In genomic region chr11:76617553-76618265, GRCh38 we compare ENCODE assay signal across 27 cellular contexts. TPM values are rescaled to one million over a fixed set of nuclear protein-coding genes. Genes with fewer than 3 reads are reported as not detected.
DNase-seq lines count a peak whose midpoint lies in the region; ATAC-seq and TF ChIP-seq lines count a peak whose summit lies in the region.
"Had no signal": no experiment of that assay in that cellular context is flagged by ENCODE, and none has a peak within 500 bp of the region (broad histone marks: within the 10 kb centered on the region; RNA-seq: fewer than 3 reads in every experiment).

No MANE protein-coding gene starts in this region.

- no peak overlapping the region for H3K4me3 Mint-ChIP-seq in activated T-cell treated with anti-CD3 and anti-CD28 coated beads, Interleukin-2, amount 50 U/mL, for 4 hours
- H3K4me3 Mint-ChIP-seq: activated CD4-positive, alpha-beta T cell treated with anti-CD3 and anti-CD28 coated beads, Interleukin-2, amount 10 ng/mL, durations not matched to agents 7 days and 5 days; activated naive CD4-positive, alpha-beta T cell treated with anti-CD3 and anti-CD28 coated beads for 36 hours; CD8-positive, alpha-beta T cell; naive B cell had no signal

- H3K9ac ChIP-seq in adipocyte (ENCODE audit: low read length) (peak overlapping the region; percentile 69), trophoblast cell (ENCODE audit: low read length) (no peak overlapping the region)
- H3K9ac ChIP-seq: parathyroid adenoma had no signal

- peaks cover 5% of the 10 kb centered on the region for H3K27me3 Mint-ChIP-seq in activated T-cell treated with anti-CD3 and anti-CD28 coated beads, Interleukin-2, amount 50 U/mL, for 4 hours (ENCODE audit: low read depth)

- H3K4me2 ChIP-seq in trophoblast cell (ENCODE audit: low read length) = no peak overlapping the region
- H3K4me2 ChIP-seq: A549, PC-9 had no signal

- TF ChIP-seq CTCF in AG04449 (IDR thresholded peaks at IDR 0.05; ENCODE audit: insufficient read depth, low read length, missing control alignments) = no peak
- TF ChIP-seq CTCF in fibroblast of pulmonary artery (IDR thresholded peaks at IDR 0.05; ENCODE audit: low read length, missing control alignments) = no peak
- TF ChIP-seq CTCF in RWPE1 (conservative IDR thresholded peaks at IDR 0.05; ENCODE audit: low read depth) = no peak

- H3K9me3 Mint-ChIP-seq in activated T-cell treated with anti-CD3 and anti-CD28 coated beads, Interleukin-2, amount 50 U/mL, for 4 hours = no peaks in the 10 kb centered on the region
- H3K9me3 Mint-ChIP-seq: activated CD4-positive, alpha-beta T cell treated with anti-CD3 and anti-CD28 coated beads, Interleukin-2, amount 10 ng/mL, durations not matched to agents 7 days and 5 days had no signal

- no peak for ATAC-seq in GM18511 (IDR thresholded peaks at IDR 0.05; ENCODE audit: unreplicated experiment)
- ATAC-seq in activated T-cell treated with anti-CD3 and anti-CD28 coated beads, Interleukin-2, amount 50 U/mL, for 4 hours = no peak
- ATAC-seq: A549; body of pancreas; CD8-positive, alpha-beta T cell; SK-N-SH treated with all-trans-retinoic acid at 6 μM for 48 hours had no signal

- H3K18ac ChIP-seq in trophoblast cell (ENCODE audit: low read length) = no peak overlapping the region

- no peak overlapping the region for H3K23ac ChIP-seq in trophoblast cell (ENCODE audit: low read length)

- no peak overlapping the region for H2AK5ac ChIP-seq in trophoblast cell (ENCODE audit: low read length)

- WGBS in trophoblast cell (ENCODE audit: extremely low coverage, insufficient coverage, insufficient read length) = no CpG with 5 or more reads among the region's 7 CpGs

- no peaks in the 10 kb centered on the region for H3K79me2 ChIP-seq in trophoblast cell (ENCODE audit: control insufficient read depth, insufficient read depth, low read length, poor library complexity)
- H3K79me2 ChIP-seq: parathyroid adenoma had no signal

- H3K14ac ChIP-seq in trophoblast cell (ENCODE audit: low read length) = no peak overlapping the region

- peaks cover 6% of the 10 kb centered on the region for H3K9me3 ChIP-seq in adipocyte (ENCODE audit: control insufficient read depth, low read length)
- peaks cover 8% of the 10 kb centered on the region for H3K9me3 ChIP-seq in trophoblast cell (ENCODE audit: insufficient read depth, low read depth, low read length)
- H3K9me3 ChIP-seq: A549, body of pancreas, esophagus squamous epithelium had no signal

- peaks cover 5% of the 10 kb centered on the region for H3K79me1 ChIP-seq in trophoblast cell (ENCODE audit: low read length)

- H3K36me3 Mint-ChIP-seq in activated T-cell treated with anti-CD3 and anti-CD28 coated beads, Interleukin-2, amount 50 U/mL, for 4 hours (ENCODE audit: insufficient read depth) = no peaks in the 10 kb centered on the region
- H3K36me3 Mint-ChIP-seq: CD8-positive, alpha-beta T cell had no signal

- H2BK5ac ChIP-seq in trophoblast cell (ENCODE audit: low read depth, low read length, poor library complexity) = no peak overlapping the region

- H4K91ac ChIP-seq in trophoblast cell (ENCODE audit: low read depth, low read length) = no peak overlapping the region

- H3K4me3 ChIP-seq in AG04449 (ENCODE audit: low read depth, low read length) (no peak overlapping the region), adipocyte (ENCODE audit: low read length) (peak overlapping the region; percentile 3), fibroblast of pulmonary artery (replicated peaks; ENCODE audit: low read depth, low read length) (no peak overlapping the region), trophoblast cell (ENCODE audit: low read depth, low read length) (no peak overlapping the region)
- H3K4me3 ChIP-seq: A549, body of pancreas, dorsolateral prefrontal cortex, esophagus squamous epithelium, left ventricle myocardium inferior, PC-9 had no signal

- no peaks in the 10 kb centered on the region for H3K4me1 Mint-ChIP-seq in activated T-cell treated with anti-CD3 and anti-CD28 coated beads, Interleukin-2, amount 50 U/mL, for 4 hours (ENCODE audit: low read depth)
- H3K4me1 Mint-ChIP-seq: activated CD4-positive, alpha-beta T cell treated with anti-CD3 and anti-CD28 coated beads, Interleukin-2, amount 10 ng/mL, durations not matched to agents 7 days and 5 days had no signal

- no peak overlapping the region for H4K8ac ChIP-seq in trophoblast cell (ENCODE audit: low read depth, low read length)

- H2BK120ac ChIP-seq in trophoblast cell (ENCODE audit: insufficient read depth, low read length, poor library complexity) = no peak overlapping the region

- no peak overlapping the region for H2AFZ ChIP-seq in trophoblast cell (ENCODE audit: insufficient read depth, low read length, poor library complexity)
- H2AFZ ChIP-seq: parathyroid adenoma, PC-9 had no signal

- DNase-seq in AG04449 (ENCODE audit: low read depth, low spot score) (peak; percentile 47), adipocyte (ENCODE audit: low read depth) (peak; percentile 64), fibroblast of pulmonary artery (ENCODE audit: low read depth) (peak; percentile 66), trophoblast cell (no peak), RWPE1 (ENCODE audit: low spot score) (no peak), head of caudate nucleus (no peak)
- DNase-seq in activated T-cell treated with anti-CD3 and anti-CD28 coated beads, Interleukin-2, amount 50 U/mL, for 4 hours = no peak
- DNase-seq: activated CD4-positive, alpha-beta T cell treated with anti-CD3 and anti-CD28 coated beads, Interleukin-2, amount 10 ng/mL, durations not matched to agents 7 days and 5 days; activated naive CD4-positive, alpha-beta T cell treated with anti-CD3 and anti-CD28 coated beads for 36 hours; body of pancreas; CD8-positive, alpha-beta T cell; DMS79 treated with DMSO at 0.1 percent for 48 hours; dorsolateral prefrontal cortex; esophagus squamous epithelium; Karpas-422; left ventricle myocardium inferior; naive B cell; NCI-H1417 treated with DMSO at 0.1 percent for 48 hours; NCI-H2171 treated with DMSO at 0.1 percent for 48 hours; NCI-H774; PC-9; stimulated activated naive CD4-positive, alpha-beta T cell had no signal

- H3K27ac ChIP-seq in trophoblast cell (ENCODE audit: low read depth, low read length) (no peak overlapping the region), RWPE1 (no peak overlapping the region)
- H3K27ac ChIP-seq: A549, body of pancreas, dorsolateral prefrontal cortex, esophagus squamous epithelium, parathyroid adenoma, PC-9 had no signal

- H3K27me3 ChIP-seq in adipocyte (replicated peaks; ENCODE audit: control insufficient read depth, insufficient read depth, low read length) = no peaks in the 10 kb centered on the region
- no peaks in the 10 kb centered on the region for H3K27me3 ChIP-seq in trophoblast cell (ENCODE audit: insufficient read depth, low read length)
- H3K27me3 ChIP-seq: body of pancreas, dorsolateral prefrontal cortex, esophagus squamous epithelium had no signal

- H3K4ac ChIP-seq in trophoblast cell (ENCODE audit: low read depth, low read length) = no peak overlapping the region

- H3K36me3 ChIP-seq in adipocyte (ENCODE audit: control insufficient read depth, insufficient read depth, low read length, severe bottlenecking) (no peaks in the 10 kb centered on the region), trophoblast cell (ENCODE audit: control insufficient read depth in 1 of 2, insufficient read depth in 2 of 2, low read length in 2 of 2) (no peaks in the 10 kb centered on the region)
- H3K36me3 ChIP-seq: esophagus squamous epithelium, left ventricle myocardium inferior had no signal

- H3K4me1 ChIP-seq in adipocyte (ENCODE audit: control insufficient read depth, insufficient read depth, low read length) = peaks cover 64% of the 10 kb centered on the region
- peaks cover 10 to 17% of the 10 kb centered on the region in 2 experiments for H3K4me1 ChIP-seq in trophoblast cell (ENCODE audit: control insufficient read depth in 1 of 2, insufficient read depth in 2 of 2, low read length in 2 of 2)
- H3K4me1 ChIP-seq: A549, body of pancreas, parathyroid adenoma had no signal

- POLR2A ChIA-PET in AG04449 (lab: Yijun Ruan, JAX) = interaction anchor here (0.6 kb wide), 1 partner anchor 19 kb away, joined by 4 read pairs; no protein-coding TSS in a partner anchor
- POLR2A ChIA-PET in RWPE1 (lab: Yijun Ruan, JAX; ENCODE audit: low non-redundant PET) = no interaction called here

- intact Hi-C loops in head of caudate nucleus (cut with DNase I) = no loop called here

- no peak overlapping the region for H4K12ac ChIP-seq in trophoblast cell (ENCODE audit: low read depth, low read length)

- CTCF ChIA-PET in AG04449 (lab: Yijun Ruan, JAX) = interaction anchor here (0.9 to 1.1 kb wide), 3 partner anchors 10 to 19 kb away, joined by 3 to 4 read pairs (median 3); no protein-coding TSS in a partner anchor
- CTCF ChIA-PET in RWPE1 (lab: Yijun Ruan, JAX) = interaction anchor here (0.6 kb wide), 2 partner anchors 138 to 411 kb away, joined by 3 read pairs; no protein-coding TSS in a partner anchor

- H2BK12ac ChIP-seq in trophoblast cell (ENCODE audit: low read length) = peak overlapping the region; percentile 30

RNA-seq across cellular contexts. Expression of gene LRRC32, which starts 52.8 kb away (rescaled TPM):
- polyA plus RNA-seq in trophoblast cell (2013) = 39.7 and 40.3 TPM in 2 replicates
- total RNA-seq in activated T-cell treated with anti-CD3 and anti-CD28 coated beads, Interleukin-2, amount 50 U/mL, for 4 hours = 1 to 10 TPM; 4.6 to 5.8 (median 4.6) TPM
- total RNA-seq: HT-29, PC-9 had no signal

Comparison
In these comparisons a context has a peak if more than half of its experiments do, and no peak if none do; other contexts are left out.
1. DNase-seq: peak in AG04449 (single experiment), adipocyte (single experiment) and fibroblast of pulmonary artery (single experiment); none in trophoblast cell (0 of 2), RWPE1 (single experiment), head of caudate nucleus (0 of 42) and activated T-cell treated with anti-CD3 and anti-CD28 coated beads, Interleukin-2, amount 50 U/mL, for 4 hours (single experiment).